8 cellular contexts compared by ENCODE assay signal in the genomic region with DNA sequence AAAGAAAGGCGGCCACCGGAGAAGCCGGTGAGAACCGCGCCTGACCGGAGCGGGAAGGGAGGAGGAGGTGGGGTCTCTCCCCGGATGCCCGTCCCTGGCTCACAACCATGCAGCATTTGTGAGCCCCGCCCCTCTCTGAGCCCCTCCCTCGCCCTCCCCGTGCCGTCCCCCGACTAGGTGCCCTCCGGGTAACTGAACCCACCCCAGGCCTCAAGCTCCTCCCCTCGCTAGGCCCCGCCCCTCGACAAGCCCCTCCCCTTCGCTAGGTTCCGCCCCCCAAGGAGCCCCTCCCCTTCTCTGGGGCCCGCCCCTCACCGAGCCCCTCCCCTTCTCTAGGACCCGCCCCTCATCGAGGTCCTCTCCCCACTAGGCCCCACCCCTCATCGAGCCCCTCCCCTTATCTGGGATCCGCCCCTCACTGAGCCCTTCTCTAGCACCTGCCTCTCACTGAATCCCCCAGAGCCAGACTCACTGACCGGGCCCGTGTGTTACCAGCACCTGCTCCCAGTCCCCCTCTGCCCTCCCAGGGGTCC. TPM values are rescaled to one million over a fixed set of nuclear protein-coding genes. Genes with fewer than 3 reads are reported as not detected.
DNase-seq lines count a peak whose midpoint lies in the region; ATAC-seq, FAIRE-seq and TF ChIP-seq lines count a peak whose summit lies in the region.

No MANE protein-coding gene starts in this region.

- no peaks in the 10 kb centered on the region for H3K79me2 ChIP-seq in DND-41 (ENCODE audit: insufficient read depth, low read length)
- H3K79me2 ChIP-seq in hepatocyte, result no peaks in the 10 kb centered on the region

- no peaks in the 10 kb centered on the region for H3K36me3 ChIP-seq in DND-41 (ENCODE audit: insufficient read depth, low read length)
- no peaks in the 10 kb centered on the region for H3K36me3 ChIP-seq in hepatocyte (replicated peaks; ENCODE audit: insufficient read depth, low read depth)

- 17% methylated on average over 7 of the region's 28 CpGs for WGBS in hepatocyte (ENCODE audit: low lambda C conversion rate, missing lambda C conversion rate)

- H3K36me3 Mint-ChIP-seq in activated T-cell treated with anti-CD3 and anti-CD28 coated beads, Interleukin-2, amount 50 U/mL, for 24 hours (ENCODE audit: low read depth), result no peaks in the 10 kb centered on the region

- peak; percentile 29 for DNase-seq in DND-41
- DNase-seq in NCI-H2196 (lab: John Stamatoyannopoulos, UW; ENCODE audit: unreplicated experiment), result peak; percentile 65
- peak; percentile 62 for DNase-seq in activated T-cell treated with anti-CD3 and anti-CD28 coated beads, Interleukin-2, amount 50 U/mL, for 24 hours
- DNase-seq in hepatocyte (ENCODE audit: low spot score), result peak; percentile 62
- DNase-seq in stimulated activated CD4-positive, alpha-beta T cell treated with anti-CD3 and anti-CD28 coated beads, Interleukin-4, amount 100 ng/mL, for 48 hours (ENCODE audit: low read depth in 2 of 2), result peak; percentile 34 to 58
- DNase-seq in RCC 7860 (ENCODE audit: low spot score), result no peak
- DNase-seq in GDM1 (lab: John Stamatoyannopoulos, UW), result no peak
- DNase-seq in NCI-H1694 treated with DMSO at 0.1 percent for 48 hours (lab: John Stamatoyannopoulos, UW), result no peak

- FAIRE-seq in RCC 7860 (lab: Jason Lieb, UNC), result no peak

- peaks cover 2% of the 10 kb centered on the region for H3K4me1 Mint-ChIP-seq in activated T-cell treated with anti-CD3 and anti-CD28 coated beads, Interleukin-2, amount 50 U/mL, for 24 hours (ENCODE audit: low read depth)

- ATAC-seq in DND-41 (ENCODE audit: insufficient read depth, low read depth), result peak; percentile 26; the same call in 2 of the 3 replicates

- no peaks in the 10 kb centered on the region for H3K9me3 ChIP-seq in DND-41 (ENCODE audit: insufficient read depth, low read length, severe bottlenecking)
- H3K9me3 ChIP-seq in hepatocyte (ENCODE audit: low read depth), result no peaks in the 10 kb centered on the region

- TF ChIP-seq CTCF in DND-41 (IDR thresholded peaks at IDR 0.05; ENCODE audit: borderline replicate concordance, extremely low read depth, low read length, poor library complexity, severe bottlenecking), result no peak
- TF ChIP-seq CTCF in hepatocyte (IDR thresholded peaks at IDR 0.05; ENCODE audit: poor library complexity), result no peak

- H3K27ac Mint-ChIP-seq in activated T-cell treated with anti-CD3 and anti-CD28 coated beads, Interleukin-2, amount 50 U/mL, for 24 hours, result no peak overlapping the region

- no peaks in the 10 kb centered on the region for H3K4me1 ChIP-seq in DND-41 (ENCODE audit: insufficient read depth, low read length)
- H3K4me1 ChIP-seq in hepatocyte (ENCODE audit: insufficient read depth), result no peaks in the 10 kb centered on the region

- peak overlapping the region; percentile 31 for H3K4me3 Mint-ChIP-seq in activated T-cell treated with anti-CD3 and anti-CD28 coated beads, Interleukin-2, amount 50 U/mL, for 24 hours

- H3K27me3 Mint-ChIP-seq in activated T-cell treated with anti-CD3 and anti-CD28 coated beads, Interleukin-2, amount 50 U/mL, for 24 hours, result peaks cover 59% of the 10 kb centered on the region

- H3K9me3 Mint-ChIP-seq in activated T-cell treated with anti-CD3 and anti-CD28 coated beads, Interleukin-2, amount 50 U/mL, for 24 hours, result no peaks in the 10 kb centered on the region

- no peak overlapping the region for H3K27ac ChIP-seq in DND-41 (ENCODE audit: low read length)
- no peak overlapping the region for H3K27ac ChIP-seq in hepatocyte

- H3K9ac ChIP-seq in DND-41 (ENCODE audit: low read depth, low read length), result no peak overlapping the region

- H3K4me2 ChIP-seq in DND-41 (ENCODE audit: insufficient read depth, low read length) (no peak overlapping the region), hepatocyte (peak overlapping the region; percentile 90)

- H3K9me2 ChIP-seq in hepatocyte (replicated peaks; ENCODE audit: insufficient read depth), result no peaks in the 10 kb centered on the region

- H4K20me1 ChIP-seq in DND-41 (ENCODE audit: insufficient read depth, low read length) (no peaks in the 10 kb centered on the region), hepatocyte (ENCODE audit: insufficient read depth, poor library complexity, severe bottlenecking) (no peaks in the 10 kb centered on the region)

- H3K4me3 ChIP-seq in DND-41 (ENCODE audit: low read depth in 1 of 2, low read length in 2 of 2) (no peak overlapping the region), hepatocyte (no peak overlapping the region)

- no peaks in the 10 kb centered on the region for H3K27me3 ChIP-seq in DND-41 (ENCODE audit: insufficient read depth, low read length, poor library complexity)
- peaks cover 5% of the 10 kb centered on the region for H3K27me3 ChIP-seq in hepatocyte

- H2AFZ ChIP-seq in DND-41 (ENCODE audit: low read depth, low read length) (no peak overlapping the region), hepatocyte (peak overlapping the region; percentile 60)

RNA-seq across cellular contexts. Expression of gene HSPB1, which starts 42.2 kb away (rescaled TPM):
- total RNA-seq in hepatocyte, result 186 and 205 TPM in 2 replicates
- polyA plus RNA-seq in hepatocyte, result 1,525 and 1,553 TPM in 2 replicates

RNA-seq across cellular contexts. Expression of gene SRRM3, which starts 58.5 kb away (rescaled TPM):
- total RNA-seq in hepatocyte, result 1.5 and 1.7 TPM in 2 replicates
- polyA plus RNA-seq in hepatocyte, result 2.3 and 3.1 TPM in 2 replicates

Comparison
In these comparisons a context has a peak if more than half of its experiments do, and no peak if none do; other contexts are left out.
1. DNase-seq: peak in DND-41 (single experiment), NCI-H2196 (single experiment), activated T-cell treated with anti-CD3 and anti-CD28 coated beads, Interleukin-2, amount 50 U/mL, for 24 hours (single experiment), hepatocyte (single experiment) and stimulated activated CD4-positive, alpha-beta T cell treated with anti-CD3 and anti-CD28 coated beads, Interleukin-4, amount 100 ng/mL, for 48 hours (2 of 2); none in RCC 7860 (single experiment), GDM1 (single experiment) and NCI-H1694 treated with DMSO at 0.1 percent for 48 hours (single experiment).